Comparison of ENCODE assay signal across 18 cellular contexts in the genomic region with DNA sequence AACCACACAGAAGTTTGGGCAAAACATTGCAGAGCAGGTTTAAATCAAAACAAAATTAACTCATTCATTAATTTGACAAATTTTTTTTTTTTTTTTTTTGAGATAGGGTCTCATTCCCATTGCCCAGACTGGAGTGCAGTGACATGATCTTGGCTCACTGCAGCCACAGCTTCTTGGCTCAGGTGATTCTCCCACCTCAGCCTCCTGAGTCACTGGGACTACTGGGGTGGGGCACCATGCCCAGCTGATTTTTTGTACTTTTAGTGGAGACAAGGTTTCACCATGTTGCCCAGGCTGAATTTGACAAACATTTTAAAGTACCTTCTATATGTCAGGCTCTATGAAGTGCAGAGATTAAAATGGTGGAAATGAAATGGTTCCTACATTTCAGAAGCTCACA.
"Had no signal": no experiment of that assay in that cellular context is flagged by ENCODE, and none has a peak within 500 bp of the region (broad histone marks: within the 10 kb centered on the region; RNA-seq: fewer than 3 reads in every experiment).

No MANE protein-coding gene starts in this region.

- H3K4me1 ChIP-seq: body of pancreas had no signal

- H3K9ac ChIP-seq: KMS-11 had no signal

- H3K27ac Mint-ChIP-seq: activated CD8-positive, alpha-beta T cell treated with anti-CD3 and anti-CD28 coated beads for 36 hours; activated naive CD4-positive, alpha-beta T cell treated with anti-CD3 and anti-CD28 coated beads, Interleukin-2, amount 50 U/mL, for 24 hours; T-helper 1 cell treated with Interleukin-12 subunit alpha and Interleukin-12 subunit beta and Interleukin-4 antibody, amounts not matched to agents 30 μg/mL and 1 μg/mL, for 36 hours had no signal

- H3K9me3 Mint-ChIP-seq: activated CD8-positive, alpha-beta T cell treated with anti-CD3 and anti-CD28 coated beads for 36 hours; activated naive CD4-positive, alpha-beta T cell treated with anti-CD3 and anti-CD28 coated beads, Interleukin-2, amount 50 U/mL, for 24 hours; T-helper 1 cell treated with Interleukin-12 subunit alpha and Interleukin-12 subunit beta and Interleukin-4 antibody, amounts not matched to agents 30 μg/mL and 1 μg/mL, for 36 hours had no signal

- ATAC-seq: activated CD4-positive, CD25-positive, alpha-beta regulatory T cell treated with anti-CD3 and anti-CD28 coated beads, Interleukin-2, amount 50 U/mL, for 24 hours; activated CD8-positive, alpha-beta T cell treated with anti-CD3 and anti-CD28 coated beads for 36 hours; body of pancreas had no signal

- H3K9me3 ChIP-seq: ascending aorta, body of pancreas, MG63 had no signal

- H3K27me3 ChIP-seq: ascending aorta, body of pancreas, MG63 had no signal

- DNase-seq: activated CD4-positive, alpha-beta T cell treated with anti-CD3 and anti-CD28 coated beads for 4 hours; activated CD8-positive, alpha-beta memory T cell treated with anti-CD3 and anti-CD28 coated beads, Interleukin-2, amount 50 U/mL, for 4 hours; activated CD8-positive, alpha-beta T cell treated with anti-CD3 and anti-CD28 coated beads for 36 hours; activated naive CD4-positive, alpha-beta T cell; cerebellar nuclear complex; MG63; MV-4-11; NCI-H1417 treated with DMSO at 0.1 percent for 48 hours; NCI-H510A; NCI-H526 treated with DMSO at 0.1 percent for 48 hours; NCI-H82; SHP77 treated with DMSO at 0.1 percent for 48 hours had no signal

- H3K27ac ChIP-seq: ascending aorta, body of pancreas, KMS-11 had no signal

- H3K4me2 ChIP-seq: KMS-11 had no signal

- H3K27me3 Mint-ChIP-seq: activated CD8-positive, alpha-beta T cell treated with anti-CD3 and anti-CD28 coated beads for 36 hours; activated naive CD4-positive, alpha-beta T cell treated with anti-CD3 and anti-CD28 coated beads, Interleukin-2, amount 50 U/mL, for 24 hours had no signal

- H3K36me3 ChIP-seq: ascending aorta, MG63 had no signal

- H3K4me1 Mint-ChIP-seq: activated naive CD4-positive, alpha-beta T cell treated with anti-CD3 and anti-CD28 coated beads, Interleukin-2, amount 50 U/mL, for 24 hours had no signal

- H3K4me3 ChIP-seq: ascending aorta, body of pancreas, MG63 had no signal

- H3K4me3 Mint-ChIP-seq: activated CD8-positive, alpha-beta T cell treated with anti-CD3 and anti-CD28 coated beads for 36 hours; activated naive CD4-positive, alpha-beta T cell treated with anti-CD3 and anti-CD28 coated beads, Interleukin-2, amount 50 U/mL, for 24 hours; T-helper 1 cell treated with Interleukin-12 subunit alpha and Interleukin-12 subunit beta and Interleukin-4 antibody, amounts not matched to agents 30 μg/mL and 1 μg/mL, for 36 hours had no signal
